Comparison of ENCODE assay signal across 21 cellular contexts in the genomic region with DNA sequence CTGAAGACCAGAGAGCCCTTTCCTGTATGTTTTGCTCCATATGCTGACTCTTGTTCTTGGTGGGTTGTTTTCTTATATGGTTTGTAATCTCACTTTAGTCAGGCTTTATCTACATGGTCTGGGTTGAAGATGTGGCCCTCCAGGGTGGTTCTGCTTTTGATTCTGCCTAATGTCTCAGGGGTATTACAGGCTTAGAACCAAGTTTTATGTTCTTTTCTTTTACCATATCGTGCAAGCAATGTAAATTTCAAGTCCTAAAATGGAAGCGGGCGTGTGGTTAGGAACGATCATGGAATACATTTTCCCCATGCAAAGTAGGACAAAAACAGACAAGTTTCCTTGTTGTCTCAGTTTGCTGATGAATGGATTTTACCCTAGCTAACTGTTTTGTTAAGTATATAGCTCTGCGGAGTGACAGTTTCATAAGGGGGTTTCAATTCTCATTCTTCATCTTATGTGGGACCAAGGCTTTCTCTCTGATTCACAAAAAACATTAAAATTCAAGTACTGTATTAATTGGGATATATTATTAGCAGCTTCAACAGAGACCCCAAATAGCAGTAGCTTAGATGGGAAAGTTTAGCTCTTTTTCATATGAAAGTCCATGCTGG. TPM values are rescaled to one million over a fixed set of nuclear protein-coding genes. Genes with fewer than 3 reads are reported as not detected.
DNase-seq lines count a peak whose midpoint lies in the region; ATAC-seq and TF ChIP-seq lines count a peak whose summit lies in the region.
"Had no signal": no experiment of that assay in that cellular context is flagged by ENCODE, and none has a peak within 500 bp of the region (broad histone marks: within the 10 kb centered on the region; RNA-seq: fewer than 3 reads in every experiment).

No MANE protein-coding gene starts in this region.

- H3K36me3 Mint-ChIP-seq in activated CD4-positive, alpha-beta T cell treated with anti-CD3 and anti-CD28 coated beads, Interleukin-2, amount 10 ng/mL, durations not matched to agents 24 days and 14 days (ENCODE audit: low read depth) = no peaks in the 10 kb centered on the region
- H3K36me3 Mint-ChIP-seq in mesothelial cell of epicardium = peaks cover 12% of the 10 kb centered on the region

- peak overlapping the region; percentile 50 for H3K9ac ChIP-seq in Karpas-422 (ENCODE audit: low read length)
- H3K9ac ChIP-seq: BLaER1 had no signal

- peaks cover 39% of the 10 kb centered on the region for H3K9me3 Mint-ChIP-seq in activated CD4-positive, alpha-beta T cell treated with anti-CD3 and anti-CD28 coated beads, Interleukin-2, amount 10 ng/mL, durations not matched to agents 24 days and 14 days
- peaks cover 41% of the 10 kb centered on the region for H3K9me3 Mint-ChIP-seq in mesothelial cell of epicardium

- intact Hi-C loops in activated CD4-positive, alpha-beta T cell treated with anti-CD3 and anti-CD28 coated beads, Interleukin-2, amount 10 ng/mL, durations not matched to agents 24 days and 14 days (cut with micrococcal nuclease) = no loop called here

- H3K9me3 ChIP-seq in Karpas-422 (ENCODE audit: low read length) = peaks cover 26% of the 10 kb centered on the region

- peaks cover 33% of the 10 kb centered on the region for H3K36me3 ChIP-seq in Karpas-422 (ENCODE audit: insufficient read depth, low read length)
- H3K36me3 ChIP-seq: BLaER1 had no signal

- H3K4me1 Mint-ChIP-seq in activated CD4-positive, alpha-beta T cell treated with anti-CD3 and anti-CD28 coated beads, Interleukin-2, amount 10 ng/mL, durations not matched to agents 24 days and 14 days = no peaks in the 10 kb centered on the region
- no peaks in the 10 kb centered on the region for H3K4me1 Mint-ChIP-seq in mesothelial cell of epicardium
- H3K4me1 Mint-ChIP-seq: CD8-positive, alpha-beta memory T cell; GM23338 had no signal

- H2AFZ ChIP-seq in Karpas-422 (ENCODE audit: low read length) = peak overlapping the region; percentile 31; the same call in 1 of the 2 replicates
- H2AFZ ChIP-seq: GM23338 had no signal

- no peaks in the 10 kb centered on the region for H3K9me2 ChIP-seq in Karpas-422 (replicated peaks; ENCODE audit: insufficient read depth, low read length)

- no peak overlapping the region for H3K4me3 Mint-ChIP-seq in activated CD4-positive, alpha-beta T cell treated with anti-CD3 and anti-CD28 coated beads, Interleukin-2, amount 10 ng/mL, durations not matched to agents 24 days and 14 days
- no peak overlapping the region for H3K4me3 Mint-ChIP-seq in mesothelial cell of epicardium
- H3K4me3 Mint-ChIP-seq: CD8-positive, alpha-beta memory T cell; GM23338 had no signal

- peak overlapping the region; percentile 48 for H3K4me2 ChIP-seq in Karpas-422 (ENCODE audit: low read depth, low read length, poor library complexity, severe bottlenecking)
- H3K4me2 ChIP-seq: BLaER1, GM23338 had no signal

- TF ChIP-seq CTCF in GM12865 (IDR thresholded peaks at IDR 0.05; ENCODE audit: insufficient read depth, low read depth, low read length, missing control alignments) (no peak), mesothelial cell of epicardium (IDR thresholded peaks at IDR 0.05; ENCODE audit: unreplicated experiment) (no peak)

- H3K27ac Mint-ChIP-seq in activated CD4-positive, alpha-beta T cell treated with anti-CD3 and anti-CD28 coated beads, Interleukin-2, amount 10 ng/mL, durations not matched to agents 24 days and 14 days = no peak overlapping the region
- H3K27ac Mint-ChIP-seq in mesothelial cell of epicardium = no peak overlapping the region
- H3K27ac Mint-ChIP-seq: CD8-positive, alpha-beta memory T cell; GM23338 had no signal

- no peaks in the 10 kb centered on the region for H4K20me1 ChIP-seq in Karpas-422 (ENCODE audit: insufficient read depth, low read depth, low read length)
- H4K20me1 ChIP-seq: BLaER1 had no signal

- no peaks in the 10 kb centered on the region for H3K79me2 ChIP-seq in Karpas-422 (ENCODE audit: low read length)

- no peaks in the 10 kb centered on the region for H3K27me3 ChIP-seq in Karpas-422 (ENCODE audit: low read length)
- H3K27me3 ChIP-seq: BLaER1 had no signal

- peak overlapping the region; percentile 84 for H3K27ac ChIP-seq in Karpas-422 (ENCODE audit: low read length)
- H3K27ac ChIP-seq: BLaER1 had no signal

- no peaks in the 10 kb centered on the region for H3K27me3 Mint-ChIP-seq in activated CD4-positive, alpha-beta T cell treated with anti-CD3 and anti-CD28 coated beads, Interleukin-2, amount 10 ng/mL, durations not matched to agents 24 days and 14 days
- no peaks in the 10 kb centered on the region for H3K27me3 Mint-ChIP-seq in mesothelial cell of epicardium (ENCODE audit: low read depth)
- H3K27me3 Mint-ChIP-seq: CD8-positive, alpha-beta memory T cell had no signal

- peaks cover 26% of the 10 kb centered on the region for H3K4me1 ChIP-seq in Karpas-422 (ENCODE audit: low read length)
- H3K4me1 ChIP-seq: BLaER1 had no signal

- peak; percentile 44 for ATAC-seq in GM19351 (IDR thresholded peaks at IDR 0.05; ENCODE audit: unreplicated experiment)
- ATAC-seq: GM23338, HCT116, Panc1 had no signal

- H3K4me3 ChIP-seq in GM12865 (ENCODE audit: low read depth, low read length) = no peak overlapping the region
- H3K4me3 ChIP-seq in Karpas-422 (ENCODE audit: low read length) = peak overlapping the region; percentile 11
- H3K4me3 ChIP-seq: BLaER1, GM23338 had no signal

- DNase-seq in GM12865 (ENCODE audit: low read depth) (peak; percentile 15), Karpas-422 (peak; percentile 76), germinal center (ENCODE audit: low spot score) (peak; percentile 31), mesothelial cell of epicardium (ENCODE audit: low spot score in 2 of 2, unreplicated experiment in 2 of 2) (no peak), NCI-H1048 (lab: John Stamatoyannopoulos, UW) (no peak)
- DNase-seq in stimulated activated CD4-positive, alpha-beta T cell treated with anti-CD3 and anti-CD28 coated beads, Interleukin-12 subunit alpha, Interleukin-12 subunit beta, amount 100 ng/mL, for 4 hours = no peak
- no peak for DNase-seq in activated CD4-positive, alpha-beta T cell treated with anti-CD3 and anti-CD28 coated beads, Interleukin-2, amount 10 ng/mL, durations not matched to agents 24 days and 14 days
- DNase-seq: CD8-positive, alpha-beta memory T cell; DMS79; IMR-90; Kasumi-1; MM.1S; NCI-H1105 treated with DMSO at 0.1 percent for 48 hours; NCI-H187; NCI-H446; NCI-H774 had no signal

RNA-seq across cellular contexts. Expression of gene MTURN, which starts 58.7 kb away (rescaled TPM):
- total RNA-seq in Karpas-422 (2014; rRNA removed; shearing (Covaris generic); ENCODE audit: low replicate concordance) = 80.2 and 89.4 TPM in 2 replicates
- 3.8 and 4.2 TPM in 2 replicates for total RNA-seq in activated CD4-positive, alpha-beta T cell treated with anti-CD3 and anti-CD28 coated beads, Interleukin-2, amount 10 ng/mL, durations not matched to agents 24 days and 14 days
- 20.5 to 24.5 TPM (median 24.2 TPM) in 3 replicates for total RNA-seq in mesothelial cell of epicardium

Comparison
In these comparisons a context has a peak if more than half of its experiments do, and no peak if none do; other contexts are left out.
1. DNase-seq: peak in GM12865 (single experiment), Karpas-422 (single experiment) and germinal center (single experiment); none in stimulated activated CD4-positive, alpha-beta T cell treated with anti-CD3 and anti-CD28 coated beads, Interleukin-12 subunit alpha, Interleukin-12 subunit beta, amount 100 ng/mL, for 4 hours (single experiment), activated CD4-positive, alpha-beta T cell treated with anti-CD3 and anti-CD28 coated beads, Interleukin-2, amount 10 ng/mL, durations not matched to agents 24 days and 14 days (single experiment), mesothelial cell of epicardium (0 of 2) and NCI-H1048 (single experiment).